14 cellular contexts compared by ENCODE assay signal in the genomic region with DNA sequence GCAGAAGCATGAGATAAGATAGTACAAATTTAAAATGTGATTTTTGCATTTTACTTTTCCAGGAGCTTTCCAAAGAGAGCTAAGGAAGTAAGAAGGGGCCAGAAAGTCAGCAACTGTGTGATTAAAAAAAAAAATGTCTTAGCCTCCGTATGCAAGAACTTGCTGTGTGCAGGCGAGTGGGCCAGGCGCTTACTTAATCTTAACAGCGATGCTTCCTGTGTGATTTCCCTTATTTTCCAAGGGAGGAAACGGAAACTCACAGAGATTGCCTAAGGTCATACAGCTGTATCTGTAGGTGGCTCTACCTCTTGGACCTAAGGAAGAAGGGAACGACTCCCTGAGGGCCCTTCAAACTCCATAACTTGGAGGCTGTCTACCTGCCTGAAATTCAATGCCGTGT. TPM values are rescaled to one million over a fixed set of nuclear protein-coding genes. Genes with fewer than 3 reads are reported as not detected.
DNase-seq lines count a peak whose midpoint lies in the region; ATAC-seq and TF ChIP-seq lines count a peak whose summit lies in the region.
"Had no signal": no experiment of that assay in that cellular context is flagged by ENCODE, and none has a peak within 500 bp of the region (broad histone marks: within the 10 kb centered on the region; RNA-seq: fewer than 3 reads in every experiment).

No MANE protein-coding gene starts in this region.

- peak overlapping the region in 3 of 4 donors; percentile 17 to 98 (median 69) for H3K4me3 Mint-ChIP-seq in CD4-positive, CD25-positive, alpha-beta regulatory T cell
- H3K4me3 Mint-ChIP-seq in chondrocyte (ENCODE audit: unreplicated experiment), result no peak overlapping the region
- H3K4me3 Mint-ChIP-seq in neural crest cell, result peak overlapping the region; percentile 51

- H3K9me3 Mint-ChIP-seq in CD4-positive, CD25-positive, alpha-beta regulatory T cell, result peaks cover 0 to 1% (median 0%) of the 10 kb centered on the region in 7 donors
- H3K9me3 Mint-ChIP-seq in chondrocyte (ENCODE audit: low read depth) (no peaks in the 10 kb centered on the region), neural crest cell (no peaks in the 10 kb centered on the region)

- no peak for TF ChIP-seq CTCF in chondrocyte (IDR thresholded peaks at IDR 0.05)
- no peak for TF ChIP-seq CTCF in neural crest cell (conservative IDR thresholded peaks at IDR 0.05)

- peak overlapping the region; percentile 55 to 93 (median 60) for H3K27ac Mint-ChIP-seq in CD4-positive, CD25-positive, alpha-beta regulatory T cell
- H3K27ac Mint-ChIP-seq in chondrocyte (ENCODE audit: unreplicated experiment) (peak overlapping the region; percentile 3), neural crest cell (ENCODE audit: unreplicated experiment) (no peak overlapping the region)

- H3K36me3 ChIP-seq in BLaER1 treated with 17β-estradiol and CSF1 and Interleukin-3, amounts not matched to agents 10 nM and 100 nM, result peaks cover 0 to 64% (median 44%) of the 10 kb centered on the region in 11 experiments; a peak in 16 of 22 replicates
- H3K36me3 ChIP-seq in CD4-positive, CD25-positive, alpha-beta regulatory T cell (ENCODE audit: control insufficient read depth, insufficient read depth, low read length), result peaks cover 54% of the 10 kb centered on the region

- peaks cover 40 to 87% (median 68%) of the 10 kb centered on the region in 4 donors for H3K4me1 Mint-ChIP-seq in CD4-positive, CD25-positive, alpha-beta regulatory T cell
- H3K4me1 Mint-ChIP-seq in chondrocyte (ENCODE audit: low read depth) (peaks cover 40% of the 10 kb centered on the region), neural crest cell (peaks cover 68% of the 10 kb centered on the region)

- no peaks in the 10 kb centered on the region; a peak in 1 of 22 replicates for H4K20me1 ChIP-seq in BLaER1 treated with 17β-estradiol and CSF1 and Interleukin-3, amounts not matched to agents 10 nM and 100 nM

- peak overlapping the region; percentile 90 to 96 (median 92) for H3K4me2 ChIP-seq in BLaER1 treated with 17β-estradiol and CSF1 and Interleukin-3, amounts not matched to agents 10 nM and 100 nM

- peak overlapping the region in 7 of 10 experiments; percentile 6 to 48 (median 28); a peak in 8 of 20 replicates for H3K4me3 ChIP-seq in BLaER1 treated with 17β-estradiol and CSF1 and Interleukin-3, amounts not matched to agents 10 nM and 100 nM
- H3K4me3 ChIP-seq in CD4-positive, CD25-positive, alpha-beta regulatory T cell (ENCODE audit: low read depth, low read length), result peak overlapping the region; percentile 26

- no peak for DNase-seq in CD4-positive, CD25-positive, alpha-beta regulatory T cell
- DNase-seq in chondrocyte (ENCODE audit: low spot score) (no peak), neural crest cell (ENCODE audit: low read depth, low spot score) (no peak), NCI-H1417 treated with DMSO at 0.1 percent for 48 hours (lab: John Stamatoyannopoulos, UW) (no peak)
- DNase-seq: DMS53, MM.1S, NCI-H1105 treated with DMSO at 0.1 percent for 48 hours, NCI-H2029, NCI-H2171 treated with DMSO at 0.1 percent for 48 hours, NCI-H774, SHP77 had no signal

- H3K27ac ChIP-seq in BLaER1 treated with 17β-estradiol and CSF1 and Interleukin-3, amounts not matched to agents 10 nM and 100 nM, result peak overlapping the region in 10 of 11 experiments; percentile 34 to 92 (median 82); a peak in 20 of 22 replicates
- no peak overlapping the region for H3K27ac ChIP-seq in CD4-positive, CD25-positive, alpha-beta regulatory T cell (ENCODE audit: insufficient read depth, low read length, poor library complexity, severe bottlenecking)

- H3K27me3 Mint-ChIP-seq in CD4-positive, CD25-positive, alpha-beta regulatory T cell, result no peaks in the 10 kb centered on the region
- no peaks in the 10 kb centered on the region for H3K27me3 Mint-ChIP-seq in chondrocyte (ENCODE audit: low read depth)
- peaks cover 12% of the 10 kb centered on the region for H3K27me3 Mint-ChIP-seq in neural crest cell (ENCODE audit: low read depth)

- H3K4me1 ChIP-seq in BLaER1 treated with 17β-estradiol and CSF1 and Interleukin-3, amounts not matched to agents 10 nM and 100 nM, result peaks cover 63 to 97% (median 86%) of the 10 kb centered on the region in 10 experiments
- peaks cover 57% of the 10 kb centered on the region for H3K4me1 ChIP-seq in CD4-positive, CD25-positive, alpha-beta regulatory T cell (ENCODE audit: control insufficient read depth, insufficient read depth, low read length, poor library complexity, severe bottlenecking)

- H3K9ac ChIP-seq in BLaER1 treated with 17β-estradiol and CSF1 and Interleukin-3, amounts not matched to agents 10 nM and 100 nM, result peak overlapping the region in 8 of 11 experiments; percentile 16 to 74 (median 64); a peak in 15 of 22 replicates

- peaks cover 38% of the 10 kb centered on the region for H3K36me3 Mint-ChIP-seq in CD4-positive, CD25-positive, alpha-beta regulatory T cell
- H3K36me3 Mint-ChIP-seq in chondrocyte (ENCODE audit: low read depth) (peaks cover 8% of the 10 kb centered on the region), neural crest cell (ENCODE audit: low read depth) (peaks cover 22% of the 10 kb centered on the region)

- H3K9me3 ChIP-seq in BLaER1 treated with 17β-estradiol and CSF1 and Interleukin-3, amounts not matched to agents 10 nM and 100 nM (replicated peaks in 1 of 11), result peaks cover 0 to 23% (median 15%) of the 10 kb centered on the region in 11 experiments; a peak in 14 of 22 replicates
- H3K9me3 ChIP-seq in CD4-positive, CD25-positive, alpha-beta regulatory T cell (ENCODE audit: control insufficient read depth in 2 of 2, low read length in 2 of 2), result no peaks in the 10 kb centered on the region

- no peak for ATAC-seq in CD4-positive, CD25-positive, alpha-beta regulatory T cell (ENCODE audit: low read depth in 2 of 2)
- ATAC-seq in GM18858 (IDR thresholded peaks at IDR 0.05; ENCODE audit: unreplicated experiment) (no peak), HG02759 (IDR thresholded peaks at IDR 0.05; ENCODE audit: unreplicated experiment) (no peak)

- H3K27me3 ChIP-seq in BLaER1 treated with 17β-estradiol and CSF1 and Interleukin-3, amounts not matched to agents 10 nM and 100 nM, result no peaks in the 10 kb centered on the region
- H3K27me3 ChIP-seq in CD4-positive, CD25-positive, alpha-beta regulatory T cell (ENCODE audit: control insufficient read depth, insufficient read depth, low read length), result no peaks in the 10 kb centered on the region

RNA-seq across cellular contexts. Expression of a gene that starts 11.1 kb away (rescaled TPM):
- 47.8 TPM for total RNA-seq in CD4-positive, CD25-positive, alpha-beta regulatory T cell
- 10 to 100 TPM; 22.7 to 36.9 (median 25.0) TPM for polyA plus RNA-seq in CD4-positive, CD25-positive, alpha-beta regulatory T cell
- total RNA-seq in chondrocyte, result 25.6 to 45.6 TPM (median 27.1 TPM) in 3 replicates
- total RNA-seq in neural crest cell, result 57.0 and 58.3 TPM in 2 replicates
